15 cellular contexts compared by ENCODE assay signal in genomic region chr10:50324680-50325393, GRCh38.
DNase-seq lines count a peak whose midpoint lies in the region; TF ChIP-seq lines count a peak whose summit lies in the region.
"Had no signal": no experiment of that assay in that cellular context is flagged by ENCODE, and none has a peak within 500 bp of the region (broad histone marks: within the 10 kb centered on the region; RNA-seq: fewer than 3 reads in every experiment).

No MANE protein-coding gene starts in this region.

- DNase-seq in coronary artery (ENCODE audit: low spot score) (no peak), sigmoid colon (no peak), NCI-H1092 (lab: John Stamatoyannopoulos, UW) (no peak), GM10248 (ENCODE audit: extremely low spot score) (no peak), NCI-H128 (lab: John Stamatoyannopoulos, UW; ENCODE audit: unreplicated experiment) (no peak)
- DNase-seq in effector CD8-positive, alpha-beta T cell (lab: John Stamatoyannopoulos, UW) = no peak
- DNase-seq: BE2C; DMS79 treated with DMSO at 0.1 percent for 48 hours; NCI-H1694; NCI-H524 treated with DMSO at 0.1 percent for 48 hours; stimulated activated CD4-positive, alpha-beta T cell treated with anti-CD3 and anti-CD28 coated beads, Interleukin-15, amount 100 ng/mL, for 24 hours had no signal

- peaks cover 7 to 66% (median 33%) of the 10 kb centered on the region in 10 experiments; a peak in 18 of 20 replicates for H3K4me1 ChIP-seq in BLaER1 treated with 17β-estradiol and CSF1 and Interleukin-3, amounts not matched to agents 10 nM and 100 nM
- H3K4me1 ChIP-seq in HUES48 (ENCODE audit: control insufficient read depth, insufficient read depth, low read length) (peaks cover 24% of the 10 kb centered on the region), sigmoid colon (peaks cover 0 to 49% (median 37%) of the 10 kb centered on the region in 4 donors)
- H3K4me1 ChIP-seq: BE2C had no signal

- WGBS in sigmoid colon, 2 donors = 97% methylated on average over 4 of the region's 4 CpGs

- no peak for TF ChIP-seq POLR2A in sigmoid colon (IDR thresholded peaks at IDR 0.05)

- H3K9ac ChIP-seq in BLaER1 treated with 17β-estradiol and CSF1 and Interleukin-3, amounts not matched to agents 10 nM and 100 nM = peak overlapping the region in 2 of 11 experiments; percentile 19 to 51; a peak in 2 of 22 replicates
- no peak overlapping the region for H3K9ac ChIP-seq in HUES48 (ENCODE audit: low read depth, low read length)

- H4K20me1 ChIP-seq in BLaER1 treated with 17β-estradiol and CSF1 and Interleukin-3, amounts not matched to agents 10 nM and 100 nM = peaks cover 0 to 90% (median 0%) of the 10 kb centered on the region in 11 experiments; a peak in 5 of 22 replicates

- intact Hi-C loops in sigmoid colon (cut with DNase I) = loop anchor here (2.0 to 5.0 kb wide), 2 partner anchors 282 to 300 kb away; no protein-coding TSS in a partner anchor

- no peaks in the 10 kb centered on the region for H3K27me3 ChIP-seq in BLaER1 treated with 17β-estradiol and CSF1 and Interleukin-3, amounts not matched to agents 10 nM and 100 nM
- H3K27me3 ChIP-seq in HUES48 (ENCODE audit: control insufficient read depth, insufficient read depth, low read length) = no peaks in the 10 kb centered on the region
- H3K27me3 ChIP-seq in sigmoid colon = no peaks in the 10 kb centered on the region
- H3K27me3 ChIP-seq: BE2C, hepatocyte had no signal

- no peak overlapping the region for H3K4me3 ChIP-seq in BLaER1 treated with 17β-estradiol and CSF1 and Interleukin-3, amounts not matched to agents 10 nM and 100 nM
- no peak overlapping the region for H3K4me3 ChIP-seq in HUES48 (ENCODE audit: low read depth, low read length)
- no peak overlapping the region for H3K4me3 ChIP-seq in coronary artery
- H3K4me3 ChIP-seq in sigmoid colon = no peak overlapping the region
- H3K4me3 ChIP-seq: hepatocyte had no signal

- no peak for TF ChIP-seq EP300 in sigmoid colon (IDR thresholded peaks at IDR 0.05)

- H3K36me3 ChIP-seq in BLaER1 treated with 17β-estradiol and CSF1 and Interleukin-3, amounts not matched to agents 10 nM and 100 nM = peaks cover 0 to 31% (median 0%) of the 10 kb centered on the region in 11 experiments; a peak in 4 of 22 replicates
- H3K36me3 ChIP-seq in HUES48 (ENCODE audit: control insufficient read depth, insufficient read depth, low read length) = no peaks in the 10 kb centered on the region
- no peaks in the 10 kb centered on the region for H3K36me3 ChIP-seq in sigmoid colon
- H3K36me3 ChIP-seq: BE2C had no signal

- H3K27ac ChIP-seq in BLaER1 treated with 17β-estradiol and CSF1 and Interleukin-3, amounts not matched to agents 10 nM and 100 nM = peak overlapping the region in 5 of 11 experiments; percentile 43 to 77 (median 68); a peak in 9 of 22 replicates
- peak overlapping the region; percentile 68 for H3K27ac ChIP-seq in HUES48 (ENCODE audit: low read depth, low read length)
- H3K27ac ChIP-seq in coronary artery = peak overlapping the region; percentile 72 to 79
- peak overlapping the region; percentile 69 to 87 (median 78) for H3K27ac ChIP-seq in sigmoid colon
- H3K27ac ChIP-seq: hepatocyte, HL-60 had no signal

- POLR2A ChIA-PET in GM10248 (lab: Yijun Ruan, JAX) = interaction anchor here (0.6 kb wide), 1 partner anchor 23 kb away, joined by 3 read pairs; no protein-coding TSS in a partner anchor

- CTCF ChIA-PET in GM10248 (lab: Yijun Ruan, JAX) = interaction anchor here (1.9 to 5.4 kb wide), 2 partner anchors 11 to 49 kb away, joined by 10 to 43 read pairs; no protein-coding TSS in a partner anchor

- peak overlapping the region in 10 of 11 experiments; percentile 13 to 94 (median 62); a peak in 17 of 22 replicates for H3K4me2 ChIP-seq in BLaER1 treated with 17β-estradiol and CSF1 and Interleukin-3, amounts not matched to agents 10 nM and 100 nM
- H3K4me2 ChIP-seq: hepatocyte had no signal

- no peaks in the 10 kb centered on the region for H3K9me3 ChIP-seq in BLaER1 treated with 17β-estradiol and CSF1 and Interleukin-3, amounts not matched to agents 10 nM and 100 nM (replicated peaks in 1 of 11)
- H3K9me3 ChIP-seq in HUES48 (ENCODE audit: control insufficient read depth, insufficient read depth, low read length) (no peaks in the 10 kb centered on the region), sigmoid colon (no peaks in the 10 kb centered on the region)
- H3K9me3 ChIP-seq: BE2C had no signal

- TF ChIP-seq CTCF in coronary artery (IDR thresholded peaks at IDR 0.05) = no peak
- TF ChIP-seq CTCF in sigmoid colon (IDR thresholded peaks at IDR 0.05) = no peak
- no peak for TF ChIP-seq CTCF in GM10248 (IDR thresholded peaks at IDR 0.05; ENCODE audit: control extremely low read depth, extremely low read depth, low read depth, missing control alignments)
